Comparison of ENCODE assay signal across 14 cellular contexts in genomic region chr15:67177750-67178149, GRCh38.
DNase-seq lines count a peak whose midpoint lies in the region; FAIRE-seq and TF ChIP-seq lines count a peak whose summit lies in the region.
"Had no signal": no experiment of that assay in that cellular context is flagged by ENCODE, and none has a peak within 500 bp of the region (broad histone marks: within the 10 kb centered on the region; RNA-seq: fewer than 3 reads in every experiment).

No MANE protein-coding gene starts in this region.

- peaks cover 43% of the 10 kb centered on the region; the same call in 1 of the 2 replicates for H3K36me3 ChIP-seq in ACC112 (ENCODE audit: insufficient read depth, low read length)
- peaks cover 17% of the 10 kb centered on the region for H3K36me3 ChIP-seq in CD8-positive, alpha-beta memory T cell (ENCODE audit: insufficient read depth, low read length)

- peak overlapping the region; percentile 84 for H3K27ac Mint-ChIP-seq in mesothelial cell of epicardium
- peak overlapping the region in 4 of 8 donors; percentile 29 to 90 (median 60) for H3K27ac Mint-ChIP-seq in CD8-positive, alpha-beta memory T cell

- H3K79me2 ChIP-seq in ACC112 (ENCODE audit: control insufficient read depth, insufficient read depth, low read length, unreplicated experiment), result peaks cover 11% of the 10 kb centered on the region

- POLR2A ChIA-PET in CD8-positive, alpha-beta memory T cell (lab: Charles Lee), result interaction anchor here (0.6 kb wide), 1 partner anchor 94 kb away, joined by 6 read pairs; no protein-coding TSS in a partner anchor

- no peak overlapping the region for H2AFZ ChIP-seq in ACC112 (ENCODE audit: low read length, unreplicated experiment)

- CTCF ChIA-PET in CD8-positive, alpha-beta memory T cell (lab: Charles Lee), result interaction anchor here (1.0 to 1.1 kb wide), 2 partner anchors 77 to 112 kb away, joined by 3 read pairs; partner anchors contain the start of gene SMAD3

- H3K36me3 Mint-ChIP-seq in mesothelial cell of epicardium, result peaks cover 39% of the 10 kb centered on the region
- H3K36me3 Mint-ChIP-seq in CD8-positive, alpha-beta memory T cell, result peaks cover 0 to 95% (median 16%) of the 10 kb centered on the region in 3 donors

- FAIRE-seq in urothelium cell line (lab: Jason Lieb, UNC), result no peak

- peaks cover 68% of the 10 kb centered on the region for H3K4me1 ChIP-seq in ACC112 (ENCODE audit: control insufficient read depth, insufficient read depth, low read length, unreplicated experiment)
- peaks cover 6% of the 10 kb centered on the region for H3K4me1 ChIP-seq in CD8-positive, alpha-beta memory T cell (ENCODE audit: insufficient read depth, low read length)
- H3K4me1 ChIP-seq: right lobe of liver had no signal

- H3K27me3 ChIP-seq in ACC112 (ENCODE audit: insufficient read depth, low read length), result no peaks in the 10 kb centered on the region
- H3K27me3 ChIP-seq in CD8-positive, alpha-beta memory T cell (ENCODE audit: insufficient read depth, low read length, poor library complexity, severe bottlenecking), result no peaks in the 10 kb centered on the region
- H3K27me3 ChIP-seq: right lobe of liver had no signal

- TF ChIP-seq CTCF in epithelial cell of esophagus (IDR thresholded peaks at IDR 0.05; ENCODE audit: insufficient read depth, low read depth, low read length, missing control alignments) (no peak), mesothelial cell of epicardium (IDR thresholded peaks at IDR 0.05; ENCODE audit: unreplicated experiment) (no peak)

- peaks cover 42% of the 10 kb centered on the region for H3K4me1 Mint-ChIP-seq in mesothelial cell of epicardium
- H3K4me1 Mint-ChIP-seq in CD8-positive, alpha-beta memory T cell, result peaks cover 33 to 43% (median 40%) of the 10 kb centered on the region in 3 donors

- DNase-seq in Kasumi-1 (lab: John Stamatoyannopoulos, UW) (peak; percentile 17 to 22), epithelial cell of esophagus (ENCODE audit: low read depth) (peak; percentile 28), mesothelial cell of epicardium (ENCODE audit: low spot score in 2 of 2, unreplicated experiment in 2 of 2) (no peak), SIG-M5 (lab: John Stamatoyannopoulos, UW) (no peak), urothelium cell line (ENCODE audit: low spot score) (no peak)
- DNase-seq in CD8-positive, alpha-beta memory T cell, result no peak
- no peak for DNase-seq in activated effector memory CD4-positive, alpha-beta T cell treated with anti-CD3 and anti-CD28 coated beads, Interleukin-2, amount 50 U/mL, for 16 hours
- DNase-seq: activated CD4-positive, alpha-beta T cell treated with anti-CD3 and anti-CD28 coated beads, Interleukin-2, amount 10 ng/mL, durations not matched to agents 7 days and 5 days; activated naive CD4-positive, alpha-beta T cell treated with anti-CD3 and anti-CD28 coated beads, Interleukin-2, amount 50 U/mL, for 16 hours; C1 segment of cervical spinal cord; NCI-H2171 treated with DMSO at 0.1 percent for 48 hours; right lobe of liver; SHP77 treated with DMSO at 0.1 percent for 48 hours had no signal

- H3K27ac ChIP-seq in ACC112 (ENCODE audit: low read depth, low read length), result peak overlapping the region; percentile 96
- no peak overlapping the region for H3K27ac ChIP-seq in CD8-positive, alpha-beta memory T cell (ENCODE audit: low read depth, low read length)
- H3K27ac ChIP-seq: right lobe of liver had no signal

- no peaks in the 10 kb centered on the region for H3K9me3 Mint-ChIP-seq in mesothelial cell of epicardium
- no peaks in the 10 kb centered on the region for H3K9me3 Mint-ChIP-seq in CD8-positive, alpha-beta memory T cell
- H3K9me3 Mint-ChIP-seq: activated CD4-positive, alpha-beta T cell treated with anti-CD3 and anti-CD28 coated beads, Interleukin-2, amount 10 ng/mL, durations not matched to agents 7 days and 5 days had no signal

- H3K4me3 Mint-ChIP-seq in mesothelial cell of epicardium, result no peak overlapping the region
- no peak overlapping the region for H3K4me3 Mint-ChIP-seq in CD8-positive, alpha-beta memory T cell
- H3K4me3 Mint-ChIP-seq: activated CD4-positive, alpha-beta T cell treated with anti-CD3 and anti-CD28 coated beads, Interleukin-2, amount 10 ng/mL, durations not matched to agents 7 days and 5 days had no signal

- no peaks in the 10 kb centered on the region for H3K9me3 ChIP-seq in CD8-positive, alpha-beta memory T cell (ENCODE audit: low read length)
- H3K9me3 ChIP-seq: right lobe of liver had no signal

- H3K4me3 ChIP-seq in ACC112 (ENCODE audit: low read depth, low read length) (no peak overlapping the region), epithelial cell of esophagus (ENCODE audit: low read length) (no peak overlapping the region)
- no peak overlapping the region for H3K4me3 ChIP-seq in CD8-positive, alpha-beta memory T cell (ENCODE audit: low read length)
- H3K4me3 ChIP-seq: right lobe of liver had no signal

- H3K27me3 Mint-ChIP-seq in mesothelial cell of epicardium (ENCODE audit: low read depth), result no peaks in the 10 kb centered on the region
- H3K27me3 Mint-ChIP-seq in CD8-positive, alpha-beta memory T cell, result peaks cover 0 to 1% of the 10 kb centered on the region in 2 donors
- H3K27me3 Mint-ChIP-seq: activated CD4-positive, alpha-beta T cell treated with anti-CD3 and anti-CD28 coated beads, Interleukin-2, amount 10 ng/mL, durations not matched to agents 7 days and 5 days had no signal

Comparison
In these comparisons a context has a peak if more than half of its experiments do, and no peak if none do; other contexts are left out.
1. DNase-seq: peak in Kasumi-1 (2 of 2) and epithelial cell of esophagus (single experiment); none in mesothelial cell of epicardium (0 of 2), CD8-positive, alpha-beta memory T cell (0 of 5), SIG-M5 (single experiment), activated effector memory CD4-positive, alpha-beta T cell treated with anti-CD3 and anti-CD28 coated beads, Interleukin-2, amount 50 U/mL, for 16 hours (single experiment) and urothelium cell line (single experiment).